In genomic region chr1:16187748-16188401, GRCh38 we compare ENCODE assay signal across 8 cellular contexts. TPM values are rescaled to one million over a fixed set of nuclear protein-coding genes. Genes with fewer than 3 reads are reported as not detected.
DNase-seq lines count a peak whose midpoint lies in the region; ATAC-seq, FAIRE-seq and TF ChIP-seq lines count a peak whose summit lies in the region.

No MANE protein-coding gene starts in this region.

- DNase-seq in GM12891 (ENCODE audit: insufficient read length, low spot score) (peak; percentile 84), NCI-H2196 treated with DMSO at 0.1 percent for 48 hours (lab: John Stamatoyannopoulos, UW; ENCODE audit: unreplicated experiment) (peak; percentile 39), chondrocyte (ENCODE audit: low spot score) (no peak), HepG2 (ENCODE audit: low spot score) (peak; percentile 52)
- peak; percentile 94 for DNase-seq in activated CD4-positive, alpha-beta T cell treated with anti-CD3 and anti-CD28 coated beads, Interleukin-2, amount 10 ng/mL, durations not matched to agents 24 days and 14 days
- peak; percentile 62 to 63 (median 62) for DNase-seq in stimulated activated CD4-positive, alpha-beta T cell treated with anti-CD3 and anti-CD28 coated beads, TNF-alpha, amount 100 ng/mL, for 48 hours (ENCODE audit: low read depth in 3 of 3)

- no peaks in the 10 kb centered on the region for H3K79me2 ChIP-seq in HepG2 (ENCODE audit: insufficient read depth, low read length)

- no peak overlapping the region for H2AFZ ChIP-seq in HepG2 (ENCODE audit: low read length)

- no peak overlapping the region for H3K4me3 ChIP-seq in HepG2 (replicated peaks in 1 of 3; ENCODE audit: insufficient read depth in 1 of 3, low read depth in 2 of 3, low read length in 3 of 3)

- H3K27me3 ChIP-seq in HepG2 (ENCODE audit: control insufficient read depth in 1 of 2, insufficient read depth in 2 of 2, low read length in 2 of 2) = peaks cover 2 to 5% of the 10 kb centered on the region in 2 experiments; a peak in 2 of 5 replicates

- peak; percentile 98 for TF ChIP-seq RAD21 in HepG2 (CRISPR knock-in tag; IDR thresholded peaks at IDR 0.05)

- H3K9me3 Mint-ChIP-seq in activated CD4-positive, alpha-beta T cell treated with anti-CD3 and anti-CD28 coated beads, Interleukin-2, amount 10 ng/mL, durations not matched to agents 24 days and 14 days = no peaks in the 10 kb centered on the region
- H3K9me3 Mint-ChIP-seq in chondrocyte (ENCODE audit: low read depth) = no peaks in the 10 kb centered on the region

- H3K4me2 ChIP-seq in HepG2 (ENCODE audit: low read depth, low read length) = no peak overlapping the region

- 6% methylated on average over 15 of the region's 15 CpGs for WGBS in HepG2 (ENCODE audit: low lambda C conversion rate)

- TF ChIP-seq POLR2A in GM12891 (IDR thresholded peaks at IDR 0.05; ENCODE audit: low read depth, low read length) (no peak), HepG2 (IDR thresholded peaks at IDR 0.05; ENCODE audit: insufficient read depth in 1 of 2, low read depth in 2 of 2, low read length in 2 of 2) (no peak)

- H3K4me1 Mint-ChIP-seq in activated CD4-positive, alpha-beta T cell treated with anti-CD3 and anti-CD28 coated beads, Interleukin-2, amount 10 ng/mL, durations not matched to agents 24 days and 14 days = no peaks in the 10 kb centered on the region
- peaks cover 35% of the 10 kb centered on the region for H3K4me1 Mint-ChIP-seq in chondrocyte (ENCODE audit: low read depth)

- peak; percentile 70 for ATAC-seq in HepG2
- no peak for ATAC-seq in HG03565 (IDR thresholded peaks at IDR 0.05; ENCODE audit: unreplicated experiment)

- H3K9ac ChIP-seq in HepG2 (ENCODE audit: insufficient read depth, low read depth, low read length) = no peak overlapping the region

- TF ChIP-seq CTCF in chondrocyte (IDR thresholded peaks at IDR 0.05) (peak; percentile 100), HepG2 (CRISPR knock-in tag; IDR thresholded peaks at IDR 0.05) (peak; percentile 99)

- no peaks in the 10 kb centered on the region for H4K20me1 ChIP-seq in HepG2 (ENCODE audit: insufficient read depth, low read length)

- intact Hi-C loops in activated CD4-positive, alpha-beta T cell treated with anti-CD3 and anti-CD28 coated beads, Interleukin-2, amount 10 ng/mL, durations not matched to agents 24 days and 14 days (cut with micrococcal nuclease) = loop anchor here (1.0 to 2.0 kb wide), 2 partner anchors 57 to 109 kb away; no protein-coding TSS in a partner anchor
- intact Hi-C loops in HepG2 (cut with micrococcal nuclease; ENCODE audit: unreplicated experiment) = loop anchor here (1.0 kb wide), 1 partner anchor 109 kb away; no protein-coding TSS in a partner anchor

- H3K27ac Mint-ChIP-seq in activated CD4-positive, alpha-beta T cell treated with anti-CD3 and anti-CD28 coated beads, Interleukin-2, amount 10 ng/mL, durations not matched to agents 24 days and 14 days = no peak overlapping the region
- H3K27ac Mint-ChIP-seq in chondrocyte (ENCODE audit: unreplicated experiment) = no peak overlapping the region

- no peaks in the 10 kb centered on the region for H3K9me3 ChIP-seq in HepG2 (ENCODE audit: low read length)

- H3K4me1 ChIP-seq in HepG2 (ENCODE audit: insufficient read depth, low read length) = peaks cover 64% of the 10 kb centered on the region

- no peak overlapping the region for H3K4me3 Mint-ChIP-seq in activated CD4-positive, alpha-beta T cell treated with anti-CD3 and anti-CD28 coated beads, Interleukin-2, amount 10 ng/mL, durations not matched to agents 24 days and 14 days
- H3K4me3 Mint-ChIP-seq in chondrocyte (ENCODE audit: unreplicated experiment) = no peak overlapping the region

- POLR2A ChIA-PET in HepG2 (lab: Yijun Ruan, JAX) = interaction anchor here (0.9 kb wide), 1 partner anchor 9 kb away, joined by 3 read pairs; no protein-coding TSS in a partner anchor

- H3K36me3 Mint-ChIP-seq in activated CD4-positive, alpha-beta T cell treated with anti-CD3 and anti-CD28 coated beads, Interleukin-2, amount 10 ng/mL, durations not matched to agents 24 days and 14 days (ENCODE audit: low read depth) = no peaks in the 10 kb centered on the region
- H3K36me3 Mint-ChIP-seq in chondrocyte (ENCODE audit: low read depth) = no peaks in the 10 kb centered on the region

- H3K36me3 ChIP-seq in HepG2 (replicated peaks in 1 of 2; ENCODE audit: control insufficient read depth in 1 of 2, insufficient read depth in 2 of 2, low read length in 2 of 2) = no peaks in the 10 kb centered on the region

- H3K27me3 Mint-ChIP-seq in activated CD4-positive, alpha-beta T cell treated with anti-CD3 and anti-CD28 coated beads, Interleukin-2, amount 10 ng/mL, durations not matched to agents 24 days and 14 days = peaks cover 7% of the 10 kb centered on the region
- no peaks in the 10 kb centered on the region for H3K27me3 Mint-ChIP-seq in chondrocyte (ENCODE audit: low read depth)

- CTCF ChIA-PET in HepG2 (lab: Yijun Ruan, JAX; ENCODE audit: low intra/inter-chr PET ratio, low total read pairs) = interaction anchor here (1.0 to 6.0 kb wide), 6 partner anchors 32 to 112 kb away, joined by 3 to 98 read pairs (median 4); partner anchors contain the start of gene EPHA2

- TF ChIP-seq EP300 in HepG2 (IDR thresholded peaks at IDR 0.05; ENCODE audit: low read depth in 2 of 2, low read length in 2 of 2) (no peak), HepG2 (CRISPR knock-in tag; IDR thresholded peaks at IDR 0.05; ENCODE audit: borderline replicate concordance) (no peak)

- BruUV-seq in HepG2 (replicated peaks; lab: Mats Ljungman, UMichigan) = no TSS peak

- no peak overlapping the region for H3K27ac ChIP-seq in HepG2 (ENCODE audit: extremely low read length, insufficient read depth, low read length)

- in situ Hi-C loops in HepG2 (cut with HindIII; ENCODE audit: extremely low pct_ligation_motif_present, low pct_unique_long_range_greater_than_20kb) = no loop called here

- FAIRE-seq in A204.1 (lab: Jason Lieb, UNC) (peak; percentile 49), GM12891 (lab: Jason Lieb, UNC) (peak; percentile 95), HepG2 (lab: Jason Lieb, UNC) (peak; percentile 79)

RNA-seq across cellular contexts. Expression of gene ARHGEF19, which starts 24.6 kb away (rescaled TPM):
- 1.1 TPM for polyA plus RNA-seq in GM12891 (2012; ENCODE audit: low read depth, missing spikeins)
- total RNA-seq in activated CD4-positive, alpha-beta T cell treated with anti-CD3 and anti-CD28 coated beads, Interleukin-2, amount 10 ng/mL, durations not matched to agents 24 days and 14 days = 8.5 and 8.8 TPM in 2 replicates
- total RNA-seq in chondrocyte (14.4 to 17.7 TPM (median 16.1 TPM) in 3 replicates), HepG2 (2016; rRNA removed; fragmentation: Illumina TruSeq; extraction: Trizol) (1.8 and 2.0 TPM in 2 replicates)
- 0.53 and 1.0 TPM in 2 replicates for total RNA-seq in HepG2 (2016; cell fraction: cytosol; rRNA removed; fragmentation: Illumina TruSeq; extraction: Trizol; ENCODE audit: low read depth)
- total RNA-seq in HepG2 (2016; cell fraction: insoluble cytoplasmic fraction; rRNA removed; fragmentation: Illumina TruSeq; extraction: Trizol) = 1.4 and 2.3 TPM in 2 replicates
- 1.3 and 1.5 TPM in 2 replicates for total RNA-seq in HepG2 (2016; cell fraction: membrane; rRNA removed; fragmentation: Illumina TruSeq; extraction: Trizol)
- total RNA-seq in HepG2 (2016; cell fraction: nucleus; rRNA removed; fragmentation: Illumina TruSeq; extraction: Trizol) = 1.9 and 2.1 TPM in 2 replicates
- 1.7 and 2.2 TPM in 2 replicates for polyA plus RNA-seq in HepG2 (2011; rRNA removed)
- polyA plus RNA-seq in HepG2 (2011; cell fraction: cytosol; rRNA removed) = 1.7 and 2.2 TPM in 2 replicates
- polyA plus RNA-seq in HepG2 (2011; cell fraction: nucleus; rRNA removed) = 9.9 and 10.1 TPM in 2 replicates
- polyA plus RNA-seq in HepG2 (2012) = 0.88 and 1.6 TPM in 2 replicates
- 0.47 and 1.2 TPM in 2 replicates for polyA plus RNA-seq in HepG2 (2016; cell fraction: cytosol; fragmentation: Illumina TruSeq; extraction: Trizol; ENCODE audit: low read depth)
- 1.7 and 2.2 TPM in 2 replicates for polyA plus RNA-seq in HepG2 (2016; cell fraction: insoluble cytoplasmic fraction; fragmentation: Illumina TruSeq; extraction: Trizol; ENCODE audit: low read depth)
- 0.94 and 1.7 TPM in 2 replicates for polyA plus RNA-seq in HepG2 (2016; cell fraction: membrane; fragmentation: Illumina TruSeq; extraction: Trizol; ENCODE audit: low read depth)
- polyA plus RNA-seq in HepG2 (2016; cell fraction: nucleus; fragmentation: Illumina TruSeq; extraction: Trizol; ENCODE audit: insufficient read depth, low read depth) = 4.0 and 5.0 TPM in 2 replicates
- polyA minus RNA-seq in HepG2 (2011; rRNA and poly(A)+ RNA removed; ENCODE audit: low replicate concordance) = 1.3 and 7.5 TPM in 2 replicates
- 0.69 and 0.79 TPM in 2 replicates for polyA minus RNA-seq in HepG2 (2011; cell fraction: cytosol; rRNA and poly(A)+ RNA removed)
- polyA minus RNA-seq in HepG2 (2011; cell fraction: nucleus; rRNA and poly(A)+ RNA removed) = 1.4 and 2.1 TPM in 2 replicates

RNA-seq across cellular contexts. Expression of gene EPHA2, which starts 32.0 kb away (rescaled TPM):
- polyA plus RNA-seq in GM12891 (2012; ENCODE audit: low read depth, missing spikeins) = 0.14 TPM
- total RNA-seq in activated CD4-positive, alpha-beta T cell treated with anti-CD3 and anti-CD28 coated beads, Interleukin-2, amount 10 ng/mL, durations not matched to agents 24 days and 14 days = not detected in 2 replicates
- total RNA-seq in chondrocyte (38.5 to 47.4 TPM (median 40.0 TPM) in 3 replicates), HepG2 (2016; rRNA removed; fragmentation: Illumina TruSeq; extraction: Trizol) (15.5 and 33.6 TPM in 2 replicates)
- 6.7 and 7.8 TPM in 2 replicates for total RNA-seq in HepG2 (2016; cell fraction: cytosol; rRNA removed; fragmentation: Illumina TruSeq; extraction: Trizol; ENCODE audit: low read depth)
- 10.8 and 35.8 TPM in 2 replicates for total RNA-seq in HepG2 (2016; cell fraction: insoluble cytoplasmic fraction; rRNA removed; fragmentation: Illumina TruSeq; extraction: Trizol)
- total RNA-seq in HepG2 (2016; cell fraction: membrane; rRNA removed; fragmentation: Illumina TruSeq; extraction: Trizol) = 14.9 and 16.9 TPM in 2 replicates
- total RNA-seq in HepG2 (2016; cell fraction: nucleus; rRNA removed; fragmentation: Illumina TruSeq; extraction: Trizol) = 41.9 and 47.9 TPM in 2 replicates
- polyA plus RNA-seq in HepG2 (2011; rRNA removed) = 53.6 and 62.5 TPM in 2 replicates
- 39.1 and 62.9 TPM in 2 replicates for polyA plus RNA-seq in HepG2 (2011; cell fraction: cytosol; rRNA removed)
- polyA plus RNA-seq in HepG2 (2011; cell fraction: nucleus; rRNA removed) = 163 and 212 TPM in 2 replicates
- polyA plus RNA-seq in HepG2 (2012) = 25.4 and 56.3 TPM in 2 replicates
- polyA plus RNA-seq in HepG2 (2016; cell fraction: cytosol; fragmentation: Illumina TruSeq; extraction: Trizol; ENCODE audit: low read depth) = 2.1 and 2.2 TPM in 2 replicates
- 11.5 and 14.9 TPM in 2 replicates for polyA plus RNA-seq in HepG2 (2016; cell fraction: insoluble cytoplasmic fraction; fragmentation: Illumina TruSeq; extraction: Trizol; ENCODE audit: low read depth)
- 5.7 and 6.8 TPM in 2 replicates for polyA plus RNA-seq in HepG2 (2016; cell fraction: membrane; fragmentation: Illumina TruSeq; extraction: Trizol; ENCODE audit: low read depth)
- 84.4 and 87.2 TPM in 2 replicates for polyA plus RNA-seq in HepG2 (2016; cell fraction: nucleus; fragmentation: Illumina TruSeq; extraction: Trizol; ENCODE audit: insufficient read depth, low read depth)
- 69.9 and 218 TPM in 2 replicates for polyA minus RNA-seq in HepG2 (2011; rRNA and poly(A)+ RNA removed; ENCODE audit: low replicate concordance)
- 72.7 and 86.9 TPM in 2 replicates for polyA minus RNA-seq in HepG2 (2011; cell fraction: cytosol; rRNA and poly(A)+ RNA removed)
- polyA minus RNA-seq in HepG2 (2011; cell fraction: nucleus; rRNA and poly(A)+ RNA removed) = 65.6 and 79.3 TPM in 2 replicates

RNA-seq across cellular contexts. Expression of gene CPLANE2, which starts 49.1 kb away (rescaled TPM):
- polyA plus RNA-seq in GM12891 (2012; ENCODE audit: low read depth, missing spikeins) = 3.0 TPM
- 4.8 and 6.1 TPM in 2 replicates for total RNA-seq in activated CD4-positive, alpha-beta T cell treated with anti-CD3 and anti-CD28 coated beads, Interleukin-2, amount 10 ng/mL, durations not matched to agents 24 days and 14 days
- 8.5 to 12.3 TPM (median 12.0 TPM) in 3 replicates for total RNA-seq in chondrocyte
- total RNA-seq in HepG2 (2016; rRNA removed; fragmentation: Illumina TruSeq; extraction: Trizol) = 0.98 and 1.6 TPM in 2 replicates
- total RNA-seq in HepG2 (2016; cell fraction: cytosol; rRNA removed; fragmentation: Illumina TruSeq; extraction: Trizol; ENCODE audit: low read depth) = 0.62 and 0.71 TPM in 2 replicates
- total RNA-seq in HepG2 (2016; cell fraction: insoluble cytoplasmic fraction; rRNA removed; fragmentation: Illumina TruSeq; extraction: Trizol) = 1.00 and 1.9 TPM in 2 replicates
- total RNA-seq in HepG2 (2016; cell fraction: membrane; rRNA removed; fragmentation: Illumina TruSeq; extraction: Trizol) = 1.8 and 1.9 TPM in 2 replicates
- total RNA-seq in HepG2 (2016; cell fraction: nucleus; rRNA removed; fragmentation: Illumina TruSeq; extraction: Trizol) = 0.99 and 1.3 TPM in 2 replicates
- polyA plus RNA-seq in HepG2 (2011; rRNA removed) = 0.27 and 0.29 TPM in 2 replicates
- 0.12 and 0.42 TPM in 2 replicates for polyA plus RNA-seq in HepG2 (2011; cell fraction: cytosol; rRNA removed)
- 0.43 and 0.48 TPM in 2 replicates for polyA plus RNA-seq in HepG2 (2011; cell fraction: nucleus; rRNA removed)
- polyA plus RNA-seq in HepG2 (2012) = 0.38 and 0.53 TPM in 2 replicates
- polyA plus RNA-seq in HepG2 (2016; cell fraction: cytosol; fragmentation: Illumina TruSeq; extraction: Trizol; ENCODE audit: low read depth) = 0.38 and 0.65 TPM in 2 replicates
- 0.47 and 0.85 TPM in 2 replicates for polyA plus RNA-seq in HepG2 (2016; cell fraction: insoluble cytoplasmic fraction; fragmentation: Illumina TruSeq; extraction: Trizol; ENCODE audit: low read depth)
- 0.76 and 1.2 TPM in 2 replicates for polyA plus RNA-seq in HepG2 (2016; cell fraction: membrane; fragmentation: Illumina TruSeq; extraction: Trizol; ENCODE audit: low read depth)
- 0.41 and 2.0 TPM in 2 replicates for polyA plus RNA-seq in HepG2 (2016; cell fraction: nucleus; fragmentation: Illumina TruSeq; extraction: Trizol; ENCODE audit: insufficient read depth, low read depth)
- 4.2 and 10.4 TPM in 2 replicates for polyA minus RNA-seq in HepG2 (2011; rRNA and poly(A)+ RNA removed; ENCODE audit: low replicate concordance)
- 2.1 TPM in 1 of 2 replicates, not detected in the other for polyA minus RNA-seq in HepG2 (2011; cell fraction: cytosol; rRNA and poly(A)+ RNA removed)
- 0.39 and 1.1 TPM in 2 replicates for polyA minus RNA-seq in HepG2 (2011; cell fraction: nucleus; rRNA and poly(A)+ RNA removed)
